14 cellular contexts compared by ENCODE assay signal in genomic region chr1:30760596-30761311, GRCh38. TPM values are rescaled to one million over a fixed set of nuclear protein-coding genes. Genes with fewer than 3 reads are reported as not detected.
A peak's percentile ranks its signal among the peaks of the same experiment; 100 is the strongest.
DNase-seq lines count a peak whose midpoint lies in the region; ATAC-seq and TF ChIP-seq lines count a peak whose summit lies in the region.
"Had no signal": no experiment of that assay in that cellular context is flagged by ENCODE, and none has a peak within 500 bp of the region (broad histone marks: within the 10 kb centered on the region; RNA-seq: fewer than 3 reads in every experiment).

No MANE protein-coding gene starts in this region.

- no peaks in the 10 kb centered on the region for H3K9me3 Mint-ChIP-seq in activated CD4-positive, alpha-beta memory T cell treated with anti-CD3 and anti-CD28 coated beads for 36 hours
- H3K9me3 Mint-ChIP-seq in activated CD4-positive, alpha-beta memory T cell treated with anti-CD3 and anti-CD28 coated beads, Interleukin-2, amount 10 ng/mL, durations not matched to agents 7 days and 5 days, result no peaks in the 10 kb centered on the region
- no peaks in the 10 kb centered on the region for H3K9me3 Mint-ChIP-seq in endodermal cell
- H3K9me3 Mint-ChIP-seq in stimulated activated effector memory CD8-positive, alpha-beta T cell treated with anti-CD3 and anti-CD28 coated beads, Interleukin-12 subunit alpha, Interleukin-12 subunit beta, amount 100 ng/mL, for 72 hours, result no peaks in the 10 kb centered on the region

- H3K4me3 Mint-ChIP-seq in activated CD4-positive, alpha-beta memory T cell treated with anti-CD3 and anti-CD28 coated beads for 36 hours, result peak overlapping the region; percentile 50
- no peak overlapping the region for H3K4me3 Mint-ChIP-seq in activated CD4-positive, alpha-beta memory T cell treated with anti-CD3 and anti-CD28 coated beads, Interleukin-2, amount 10 ng/mL, durations not matched to agents 7 days and 5 days
- no peak overlapping the region for H3K4me3 Mint-ChIP-seq in endodermal cell
- peak overlapping the region; percentile 99 for H3K4me3 Mint-ChIP-seq in stimulated activated effector memory CD8-positive, alpha-beta T cell treated with anti-CD3 and anti-CD28 coated beads, Interleukin-12 subunit alpha, Interleukin-12 subunit beta, amount 100 ng/mL, for 72 hours

- ATAC-seq in stimulated activated effector memory CD8-positive, alpha-beta T cell treated with anti-CD3 and anti-CD28 coated beads, Interleukin-12 subunit alpha, Interleukin-12 subunit beta, amount 100 ng/mL, for 72 hours, result no peak
- no peak for ATAC-seq in HG03159 (IDR thresholded peaks at IDR 0.05; ENCODE audit: unreplicated experiment)
- ATAC-seq: foreskin keratinocyte, right cardiac atrium had no signal

- H3K9me3 ChIP-seq in endodermal cell (ENCODE audit: control insufficient read depth, low read length), result peaks cover 5% of the 10 kb centered on the region
- H3K9me3 ChIP-seq: SK-N-SH had no signal

- DNase-seq in activated CD4-positive, alpha-beta memory T cell treated with anti-CD3 and anti-CD28 coated beads for 36 hours, result no peak
- DNase-seq in activated CD4-positive, alpha-beta memory T cell treated with anti-CD3 and anti-CD28 coated beads, Interleukin-2, amount 10 ng/mL, durations not matched to agents 7 days and 5 days, result no peak
- peak; percentile 33 to 49 for DNase-seq in SHP77 (lab: John Stamatoyannopoulos, UW)
- DNase-seq in endodermal cell, result no peak
- no peak for DNase-seq in stimulated activated effector memory CD8-positive, alpha-beta T cell treated with anti-CD3 and anti-CD28 coated beads, Interleukin-12 subunit alpha, Interleukin-12 subunit beta, amount 100 ng/mL, for 72 hours (ENCODE audit: low spot score in 2 of 2)
- DNase-seq in T1000 (lab: John Stamatoyannopoulos, UW), result no peak
- DNase-seq in GOT3 (lab: John Stamatoyannopoulos, UW), result no peak
- DNase-seq: activated CD8-positive, alpha-beta memory T cell treated with anti-CD3 and anti-CD28 coated beads, Interleukin-2, amount 50 U/mL, for 48 hours; foreskin keratinocyte; NCI-H226; SK-N-SH had no signal

- TF ChIP-seq CTCF in endodermal cell (conservative IDR thresholded peaks at IDR 0.05), result peak; percentile 11

- H3K4me3 ChIP-seq in endodermal cell (ENCODE audit: low read length), result no peak overlapping the region

- no peak overlapping the region for H3K27ac ChIP-seq in endodermal cell (ENCODE audit: low read depth, low read length)
- H3K27ac ChIP-seq: foreskin keratinocyte had no signal

- peaks cover 7% of the 10 kb centered on the region for H3K36me3 Mint-ChIP-seq in activated CD4-positive, alpha-beta memory T cell treated with anti-CD3 and anti-CD28 coated beads for 36 hours
- H3K36me3 Mint-ChIP-seq in activated CD4-positive, alpha-beta memory T cell treated with anti-CD3 and anti-CD28 coated beads, Interleukin-2, amount 10 ng/mL, durations not matched to agents 7 days and 5 days (ENCODE audit: low read depth), result peaks cover 18% of the 10 kb centered on the region
- H3K36me3 Mint-ChIP-seq in endodermal cell (ENCODE audit: low read depth), result no peaks in the 10 kb centered on the region
- H3K36me3 Mint-ChIP-seq in stimulated activated effector memory CD8-positive, alpha-beta T cell treated with anti-CD3 and anti-CD28 coated beads, Interleukin-12 subunit alpha, Interleukin-12 subunit beta, amount 100 ng/mL, for 72 hours, result peaks cover 21% of the 10 kb centered on the region

- no peaks in the 10 kb centered on the region for H3K27me3 Mint-ChIP-seq in activated CD4-positive, alpha-beta memory T cell treated with anti-CD3 and anti-CD28 coated beads for 36 hours
- H3K27me3 Mint-ChIP-seq in activated CD4-positive, alpha-beta memory T cell treated with anti-CD3 and anti-CD28 coated beads, Interleukin-2, amount 10 ng/mL, durations not matched to agents 7 days and 5 days, result no peaks in the 10 kb centered on the region
- no peaks in the 10 kb centered on the region for H3K27me3 Mint-ChIP-seq in endodermal cell (ENCODE audit: insufficient read depth)

- H3K27ac Mint-ChIP-seq in activated CD4-positive, alpha-beta memory T cell treated with anti-CD3 and anti-CD28 coated beads for 36 hours, result peak overlapping the region; percentile 74
- H3K27ac Mint-ChIP-seq in activated CD4-positive, alpha-beta memory T cell treated with anti-CD3 and anti-CD28 coated beads, Interleukin-2, amount 10 ng/mL, durations not matched to agents 7 days and 5 days, result no peak overlapping the region
- no peak overlapping the region for H3K27ac Mint-ChIP-seq in endodermal cell
- peak overlapping the region; percentile 17 for H3K27ac Mint-ChIP-seq in stimulated activated effector memory CD8-positive, alpha-beta T cell treated with anti-CD3 and anti-CD28 coated beads, Interleukin-12 subunit alpha, Interleukin-12 subunit beta, amount 100 ng/mL, for 72 hours

- CTCF ChIA-PET in activated CD4-positive, alpha-beta memory T cell treated with anti-CD3 and anti-CD28 coated beads for 36 hours (lab: Charles Lee), result interaction anchor here (1.1 to 11.0 kb wide), 7 partner anchors 12 to 41 kb away, joined by 3 to 123 read pairs (median 11); partner anchors contain the start of gene MATN1
- CTCF ChIA-PET in activated CD4-positive, alpha-beta memory T cell treated with anti-CD3 and anti-CD28 coated beads, Interleukin-2, amount 10 ng/mL, durations not matched to agents 7 days and 5 days (lab: Charles Lee), result interaction anchor here (0.6 to 8.8 kb wide), 9 partner anchors 10 to 787 kb away, joined by 3 to 117 read pairs (median 3); no protein-coding TSS in a partner anchor

- WGBS in endodermal cell (ENCODE audit: insufficient coverage in 1 of 2, insufficient read length in 1 of 2), 2 experiments, result 92 to 93% methylated on average over 18 of the region's 18 CpGs

- no peaks in the 10 kb centered on the region for H3K4me1 ChIP-seq in endodermal cell (ENCODE audit: control insufficient read depth, insufficient read depth, low read length)

- H3K9ac ChIP-seq in endodermal cell (ENCODE audit: extremely low read depth, low read length, poor library complexity, severe bottlenecking), result no peak overlapping the region
- H3K9ac ChIP-seq: SK-N-SH had no signal

- peaks cover 70% of the 10 kb centered on the region for H3K4me1 Mint-ChIP-seq in activated CD4-positive, alpha-beta memory T cell treated with anti-CD3 and anti-CD28 coated beads for 36 hours (ENCODE audit: low read depth)
- H3K4me1 Mint-ChIP-seq in activated CD4-positive, alpha-beta memory T cell treated with anti-CD3 and anti-CD28 coated beads, Interleukin-2, amount 10 ng/mL, durations not matched to agents 7 days and 5 days, result peaks cover 63% of the 10 kb centered on the region
- H3K4me1 Mint-ChIP-seq in endodermal cell, result peaks cover 14% of the 10 kb centered on the region
- H3K4me1 Mint-ChIP-seq in stimulated activated effector memory CD8-positive, alpha-beta T cell treated with anti-CD3 and anti-CD28 coated beads, Interleukin-12 subunit alpha, Interleukin-12 subunit beta, amount 100 ng/mL, for 72 hours, result peaks cover 74% of the 10 kb centered on the region

- POLR2A ChIA-PET in activated CD4-positive, alpha-beta memory T cell treated with anti-CD3 and anti-CD28 coated beads for 36 hours (lab: Charles Lee), result interaction anchor here (0.7 to 3.3 kb wide), 3 partner anchors 11 to 41 kb away, joined by 5 to 19 read pairs (median 5); no protein-coding TSS in a partner anchor
- POLR2A ChIA-PET in activated CD4-positive, alpha-beta memory T cell treated with anti-CD3 and anti-CD28 coated beads, Interleukin-2, amount 10 ng/mL, durations not matched to agents 7 days and 5 days (lab: Charles Lee), result interaction anchor here (0.9 to 12.3 kb wide), 4 partner anchors 15 to 31 kb away, joined by 3 to 341 read pairs (median 5); no protein-coding TSS in a partner anchor

- H3K36me3 ChIP-seq in endodermal cell (ENCODE audit: control insufficient read depth, insufficient read depth, low read length), result no peaks in the 10 kb centered on the region

- H3K27me3 ChIP-seq in endodermal cell (ENCODE audit: control insufficient read depth, insufficient read depth, low read length, poor library complexity, severe bottlenecking), result no peaks in the 10 kb centered on the region

- intact Hi-C loops in activated CD4-positive, alpha-beta memory T cell treated with anti-CD3 and anti-CD28 coated beads for 36 hours (cut with micrococcal nuclease), result no loop called here

RNA-seq across cellular contexts. Expression of gene LAPTM5, which starts 3.2 kb away (rescaled TPM):
- total RNA-seq in activated CD4-positive, alpha-beta memory T cell treated with anti-CD3 and anti-CD28 coated beads for 36 hours, result 100 to 1,000 TPM; 190 to 196 TPM
- total RNA-seq in activated CD4-positive, alpha-beta memory T cell treated with anti-CD3 and anti-CD28 coated beads, Interleukin-2, amount 10 ng/mL, durations not matched to agents 7 days and 5 days, result 100 to 1,000 TPM; 481 to 482 TPM
- total RNA-seq in endodermal cell, result not detected
- polyA plus RNA-seq in endodermal cell (2013, experiment 1 of 2), result 0.93 TPM
- polyA plus RNA-seq in endodermal cell (2013, experiment 2 of 2), result 0.58 TPM
- total RNA-seq: foreskin keratinocyte had no signal

RNA-seq across cellular contexts. Expression of gene MATN1, which starts 37.4 kb away (rescaled TPM):
- under 1 TPM in 1 of 2 experiments, not detected in 1; 0.34 TPM for total RNA-seq in activated CD4-positive, alpha-beta memory T cell treated with anti-CD3 and anti-CD28 coated beads for 36 hours
- total RNA-seq in activated CD4-positive, alpha-beta memory T cell treated with anti-CD3 and anti-CD28 coated beads, Interleukin-2, amount 10 ng/mL, durations not matched to agents 7 days and 5 days, result not detected
- total RNA-seq in endodermal cell, result not detected
- polyA plus RNA-seq in endodermal cell (2013, experiment 1 of 2), result 0.32 TPM
- not detected for polyA plus RNA-seq in endodermal cell (2013, experiment 2 of 2)
- total RNA-seq: right cardiac atrium had no signal
- polyA plus RNA-seq: foreskin keratinocyte, liver had no signal

Comparison
In these comparisons a context has a peak if more than half of its experiments do, and no peak if none do; other contexts are left out.
1. H3K27ac Mint-ChIP-seq: peak in activated CD4-positive, alpha-beta memory T cell treated with anti-CD3 and anti-CD28 coated beads for 36 hours (single experiment) and stimulated activated effector memory CD8-positive, alpha-beta T cell treated with anti-CD3 and anti-CD28 coated beads, Interleukin-12 subunit alpha, Interleukin-12 subunit beta, amount 100 ng/mL, for 72 hours (single experiment); none in activated CD4-positive, alpha-beta memory T cell treated with anti-CD3 and anti-CD28 coated beads, Interleukin-2, amount 10 ng/mL, durations not matched to agents 7 days and 5 days (single experiment) and endodermal cell (single experiment).
2. H3K4me3 Mint-ChIP-seq: peak in activated CD4-positive, alpha-beta memory T cell treated with anti-CD3 and anti-CD28 coated beads for 36 hours (single experiment) and stimulated activated effector memory CD8-positive, alpha-beta T cell treated with anti-CD3 and anti-CD28 coated beads, Interleukin-12 subunit alpha, Interleukin-12 subunit beta, amount 100 ng/mL, for 72 hours (single experiment); none in activated CD4-positive, alpha-beta memory T cell treated with anti-CD3 and anti-CD28 coated beads, Interleukin-2, amount 10 ng/mL, durations not matched to agents 7 days and 5 days (single experiment) and endodermal cell (single experiment).
3. DNase-seq: peak in SHP77 (2 of 2); none in activated CD4-positive, alpha-beta memory T cell treated with anti-CD3 and anti-CD28 coated beads for 36 hours (single experiment), activated CD4-positive, alpha-beta memory T cell treated with anti-CD3 and anti-CD28 coated beads, Interleukin-2, amount 10 ng/mL, durations not matched to agents 7 days and 5 days (single experiment), endodermal cell (single experiment), stimulated activated effector memory CD8-positive, alpha-beta T cell treated with anti-CD3 and anti-CD28 coated beads, Interleukin-12 subunit alpha, Interleukin-12 subunit beta, amount 100 ng/mL, for 72 hours (0 of 2), T1000 (single experiment) and GOT3 (single experiment).
4. RNA of gene LAPTM5, which starts 3.2 kb away (total RNA-seq): 481 to 482 TPM in activated CD4-positive, alpha-beta memory T cell treated with anti-CD3 and anti-CD28 coated beads, Interleukin-2, amount 10 ng/mL, durations not matched to agents 7 days and 5 days and 190 to 196 TPM in activated CD4-positive, alpha-beta memory T cell treated with anti-CD3 and anti-CD28 coated beads for 36 hours; not detected in endodermal cell; every median in the first group is over 100 times any median in the second.